Comparison of ENCODE assay signal across 8 cellular contexts in genomic region chr5:149141224-149141956, GRCh38. TPM values are rescaled to one million over a fixed set of nuclear protein-coding genes. Genes with fewer than 3 reads are reported as not detected.
DNase-seq lines count a peak whose midpoint lies in the region; ATAC-seq and TF ChIP-seq lines count a peak whose summit lies in the region.

Gene ABLIM3 (plus strand): TSS chr5:149141493. CDS start chr5:149142096, 603 bp downstream.

- no peaks in the 10 kb centered on the region for H3K36me3 ChIP-seq in SK-N-MC (ENCODE audit: insufficient read depth, low read length)

- peaks cover 6% of the 10 kb centered on the region for H3K4me1 Mint-ChIP-seq in activated naive CD8-positive, alpha-beta T cell treated with anti-CD3 and anti-CD28 coated beads for 36 hours
- peaks cover 9% of the 10 kb centered on the region for H3K4me1 Mint-ChIP-seq in osteocyte (ENCODE audit: unreplicated experiment)

- peak within 1 kb of the TSS; percentile 59 for H3K4me3 ChIP-seq in SK-N-MC

- peak within 1 kb of the TSS; percentile 50 for H3K4me3 Mint-ChIP-seq in activated naive CD8-positive, alpha-beta T cell treated with anti-CD3 and anti-CD28 coated beads for 36 hours
- peak within 1 kb of the TSS; percentile 64 for H3K4me3 Mint-ChIP-seq in osteocyte (ENCODE audit: unreplicated experiment)

- peak; percentile 98 for TF ChIP-seq CTCF in osteocyte (IDR thresholded peaks at IDR 0.05)

- ATAC-seq in GM19467 (IDR thresholded peaks at IDR 0.05; ENCODE audit: unreplicated experiment): peak; percentile 96

- no peaks in the 10 kb centered on the region for H3K9me3 ChIP-seq in SK-N-MC (ENCODE audit: low read depth, low read length)

- H3K9me3 Mint-ChIP-seq in activated naive CD8-positive, alpha-beta T cell treated with anti-CD3 and anti-CD28 coated beads for 36 hours: no peaks in the 10 kb centered on the region
- H3K9me3 Mint-ChIP-seq in osteocyte (ENCODE audit: unreplicated experiment): no peaks in the 10 kb centered on the region

- DNase-seq in CMK (ENCODE audit: low read depth) (peak; percentile 8), HPDE6-E6E7 (ENCODE audit: extremely low spot score) (peak; percentile 85), SK-N-MC (ENCODE audit: low read depth, low spot score) (no peak), head of caudate nucleus (peak; percentile 22 to 88 (median 73)), osteocyte (ENCODE audit: extremely low spot score, unreplicated experiment) (peak; percentile 92)
- peak; percentile 77 for DNase-seq in activated naive CD8-positive, alpha-beta T cell treated with anti-CD3 and anti-CD28 coated beads for 36 hours

- no peak within 1 kb of the TSS for H3K27ac Mint-ChIP-seq in activated naive CD8-positive, alpha-beta T cell treated with anti-CD3 and anti-CD28 coated beads for 36 hours
- H3K27ac Mint-ChIP-seq in osteocyte (ENCODE audit: unreplicated experiment): no peak within 1 kb of the TSS

- H3K27me3 Mint-ChIP-seq in activated naive CD8-positive, alpha-beta T cell treated with anti-CD3 and anti-CD28 coated beads for 36 hours: peaks cover 46% of the 10 kb centered on the region
- peaks cover 3% of the 10 kb centered on the region for H3K27me3 Mint-ChIP-seq in osteocyte (ENCODE audit: unreplicated experiment)

- H3K27ac ChIP-seq in SK-N-MC (no peak within 1 kb of the TSS), temporal lobe (ENCODE audit: low read depth, low read length) (peak within 1 kb of the TSS; percentile 30)

- no peak within 1 kb of the TSS for H3K9ac ChIP-seq in SK-N-MC (ENCODE audit: insufficient read length)

- intact Hi-C loops in head of caudate nucleus (cut with DNase I): loop anchor here (5.0 to 10.0 kb wide), 2 partner anchors 86 to 123 kb away; no protein-coding TSS in a partner anchor

- H3K36me3 Mint-ChIP-seq in activated naive CD8-positive, alpha-beta T cell treated with anti-CD3 and anti-CD28 coated beads for 36 hours: no peaks in the 10 kb centered on the region
- H3K36me3 Mint-ChIP-seq in osteocyte (ENCODE audit: unreplicated experiment): no peaks in the 10 kb centered on the region

RNA-seq across cellular contexts. Expression of gene ABLIM3, which starts in this region (rescaled TPM):
- not detected for total RNA-seq in activated naive CD8-positive, alpha-beta T cell treated with anti-CD3 and anti-CD28 coated beads for 36 hours
- total RNA-seq in osteocyte (0.64 and 0.99 TPM in 2 replicates), temporal lobe (13.3 TPM)

Comparison
In these comparisons a context has a peak if more than half of its experiments do, and no peak if none do; other contexts are left out.
1. Peak in DNase-seq in activated naive CD8-positive, alpha-beta T cell treated with anti-CD3 and anti-CD28 coated beads for 36 hours; RNA of the gene not detected or under 1 TPM.
2. Peak in DNase-seq in osteocyte; RNA of the gene not detected or under 1 TPM.